ENCODE assay signal across 8 cellular contexts in genomic region chr18:63422087-63422861, GRCh38. TPM values are rescaled to one million over a fixed set of nuclear protein-coding genes. Genes with fewer than 3 reads are reported as not detected.
DNase-seq lines count a peak whose midpoint lies in the region; ATAC-seq, FAIRE-seq and TF ChIP-seq lines count a peak whose summit lies in the region.

Gene VPS4B, minus strand, starts transcription at chr18:63422476. Its CDS starts 217 bp downstream, at chr18:63422259.

- TF ChIP-seq POLR2A in GM18505 (IDR thresholded peaks at IDR 0.05; ENCODE audit: borderline replicate concordance, extremely low read depth, insufficient read depth, insufficient read length) (peak; percentile 93), uterus (IDR thresholded peaks at IDR 0.05) (peak; percentile 77 to 78)

- peak within 1 kb of the TSS; percentile 93 for H2AFZ ChIP-seq in astrocyte (ENCODE audit: low read depth, low read length)

- peaks cover 5% of the 10 kb centered on the region for H3K4me1 Mint-ChIP-seq in astrocyte (ENCODE audit: low read depth, unreplicated experiment)

- no peaks in the 10 kb centered on the region for H3K36me3 Mint-ChIP-seq in astrocyte (ENCODE audit: low read depth, unreplicated experiment)

- H3K4me3 ChIP-seq in astrocyte (ENCODE audit: insufficient read depth, low read depth, low read length) (peak within 1 kb of the TSS; percentile 97), right cardiac atrium (ENCODE audit: low read length) (peak within 1 kb of the TSS; percentile 91), uterus (peak within 1 kb of the TSS; percentile 74 to 88)

- peaks cover 32% of the 10 kb centered on the region for H4K20me1 ChIP-seq in astrocyte (ENCODE audit: insufficient read depth, low read length)

- peak within 1 kb of the TSS; percentile 97 for H3K27ac ChIP-seq in astrocyte (ENCODE audit: low read depth, low read length)
- peak within 1 kb of the TSS; percentile 98 for H3K27ac ChIP-seq in right cardiac atrium (ENCODE audit: low read length)
- peak within 1 kb of the TSS; percentile 97 to 98 for H3K27ac ChIP-seq in uterus

- intact Hi-C loops in right cardiac atrium (cut with DNase I) = no loop called here
- intact Hi-C loops in uterus (cut with DNase I; ENCODE audit: low total_unique reads) = no loop called here

- H3K27ac Mint-ChIP-seq in astrocyte (ENCODE audit: unreplicated experiment) = peak within 1 kb of the TSS; percentile 99

- peaks cover 50% of the 10 kb centered on the region for H3K79me2 ChIP-seq in astrocyte (ENCODE audit: insufficient read depth, low read length)

- no peaks in the 10 kb centered on the region for H3K9me3 ChIP-seq in astrocyte (ENCODE audit: insufficient read depth, low read depth, low read length)
- H3K9me3 ChIP-seq in right cardiac atrium (ENCODE audit: control insufficient read depth, low read length) = no peaks in the 10 kb centered on the region
- no peaks in the 10 kb centered on the region for H3K9me3 ChIP-seq in uterus

- H3K4me3 Mint-ChIP-seq in astrocyte (ENCODE audit: unreplicated experiment) = peak within 1 kb of the TSS; percentile 98

- no peak for TF ChIP-seq CTCF in astrocyte (IDR thresholded peaks at IDR 0.05; ENCODE audit: insufficient read depth, low read depth, low read length)
- TF ChIP-seq CTCF in uterus (IDR thresholded peaks at IDR 0.05) = peak in 2 of 4 experiments; percentile 1 to 18

- under 1% methylated on average over 58 of the region's 58 CpGs for WGBS in right cardiac atrium

- no peaks in the 10 kb centered on the region for H3K9me3 Mint-ChIP-seq in astrocyte (ENCODE audit: unreplicated experiment)

- H3K9ac ChIP-seq in astrocyte (ENCODE audit: low read length) = peak within 1 kb of the TSS; percentile 95

- H3K27me3 Mint-ChIP-seq in astrocyte (ENCODE audit: low read depth, unreplicated experiment) = no peaks in the 10 kb centered on the region

- peak; percentile 91 for DNase-seq in NCI-H2029 (lab: John Stamatoyannopoulos, UW)
- peak; percentile 99 for DNase-seq in T-helper 22 cell (ENCODE audit: low read depth)
- peak; percentile 99 for DNase-seq in astrocyte (ENCODE audit: low read depth)
- DNase-seq in right cardiac atrium = peak; percentile 100
- DNase-seq in pulmonary artery endothelial cell (ENCODE audit: low read depth, low spot score) = peak; percentile 98
- peak; percentile 99 to 100 for DNase-seq in uterus

- H3K4me1 ChIP-seq in astrocyte (ENCODE audit: insufficient read depth, low read length) = peaks cover 3% of the 10 kb centered on the region
- H3K4me1 ChIP-seq in right cardiac atrium (ENCODE audit: control insufficient read depth, insufficient read depth, low read length) = peaks cover 4% of the 10 kb centered on the region
- no peaks in the 10 kb centered on the region for H3K4me1 ChIP-seq in uterus

- ATAC-seq in GM18505 (IDR thresholded peaks at IDR 0.05; ENCODE audit: unreplicated experiment) (peak; percentile 97), HG02973 (IDR thresholded peaks at IDR 0.05; ENCODE audit: unreplicated experiment) (peak; percentile 96), right cardiac atrium (peak; percentile 99 to 100)

- H3K27me3 ChIP-seq in astrocyte (ENCODE audit: insufficient read depth, low read length) = no peaks in the 10 kb centered on the region
- no peaks in the 10 kb centered on the region for H3K27me3 ChIP-seq in right cardiac atrium (ENCODE audit: control insufficient read depth, insufficient read depth)
- H3K27me3 ChIP-seq in uterus = no peaks in the 10 kb centered on the region

- H3K4me2 ChIP-seq in astrocyte (ENCODE audit: low read length) = peak within 1 kb of the TSS; percentile 96

- H3K36me3 ChIP-seq in astrocyte (ENCODE audit: insufficient read depth, low read length) (peaks cover 2% of the 10 kb centered on the region), uterus (no peaks in the 10 kb centered on the region)

- FAIRE-seq in astrocyte (lab: Jason Lieb, UNC) = peak; percentile 69

RNA-seq across cellular contexts. Expression of gene VPS4B, which starts in this region (rescaled TPM):
- total RNA-seq in astrocyte (59.2 and 65.5 TPM in 2 replicates), right cardiac atrium (10 to 100 TPM; 21.4 to 28.8 (median 27.5) TPM), pulmonary artery endothelial cell (47.7 and 52.1 TPM in 2 replicates), uterus (100 to 1,000 TPM in 1 of 4 donors, 10 to 100 TPM in 3; 32.4 to 214 (median 52.2) TPM)
- 8.0 TPM for polyA plus RNA-seq in right cardiac atrium

Comparison
In these comparisons a context has a peak if more than half of its experiments do, and no peak if none do; other contexts are left out.
1. Peak in every context shown above with its lines: DNase-seq, ATAC-seq, H3K4me3 ChIP-seq and H3K27ac ChIP-seq.